Comparison of ENCODE assay signal across 13 cellular contexts in genomic region chr10:75398238-75398629, GRCh38. TPM values are rescaled to one million over a fixed set of nuclear protein-coding genes. Genes with fewer than 3 reads are reported as not detected.
DNase-seq lines count a peak whose midpoint lies in the region; ATAC-seq and TF ChIP-seq lines count a peak whose summit lies in the region.
"Had no signal": no experiment of that assay in that cellular context is flagged by ENCODE, and none has a peak within 500 bp of the region (broad histone marks: within the 10 kb centered on the region; RNA-seq: fewer than 3 reads in every experiment).

No MANE protein-coding gene starts in this region.

- 2% methylated on average over 8 of the region's 9 CpGs for WGBS in mammary epithelial cell (ENCODE audit: low coverage, missing lambda C conversion rate)
- WGBS in smooth muscle cell (ENCODE audit: low lambda C conversion rate) = 8% methylated on average over 9 of the region's 9 CpGs

- intact Hi-C loops in mammary epithelial cell (cut with micrococcal nuclease) = loop anchor here (2.0 to 5.0 kb wide), 4 partner anchors 47 to 1149 kb away; partner anchors contain the start of gene COMTD1

- H3F3A ChIP-seq in smooth muscle cell (ENCODE audit: low read depth) = peaks cover 3% of the 10 kb centered on the region

- BruUV-seq in mammary epithelial cell (replicated peaks; lab: Mats Ljungman, UMichigan) = no TSS peak

- TF ChIP-seq CTCF in HEK293 (tag by site-specific recombination; IDR thresholded peaks at IDR 0.05) (no peak), mammary epithelial cell (conservative IDR thresholded peaks at IDR 0.05 in 1 of 2, IDR thresholded peaks at IDR 0.05 in 1 of 2; ENCODE audit: extremely low read depth in 1 of 2, insufficient read depth in 1 of 2, low read depth in 1 of 2, low read length in 2 of 2) (no peak), smooth muscle cell (IDR thresholded peaks at IDR 0.05; ENCODE audit: borderline replicate concordance, insufficient read depth, poor library complexity, severe bottlenecking) (no peak)

- H3K36me3 ChIP-seq in HEK293 (ENCODE audit: control insufficient read depth in 2 of 2, insufficient read depth in 1 of 2, low read length in 2 of 2) (peaks cover 0 to 46% of the 10 kb centered on the region in 2 experiments; a peak in 2 of 3 replicates), mammary epithelial cell (ENCODE audit: insufficient read depth, low read length) (no peaks in the 10 kb centered on the region), smooth muscle cell (ENCODE audit: low read depth) (no peaks in the 10 kb centered on the region)

- in situ Hi-C loops in mammary epithelial cell (cut with MboI; ENCODE audit: low sequenced_read_pairs in 2 of 2) = loop anchor here in 1 of 2 donors (25.0 kb wide), 2 partner anchors 514 to 639 kb away; no protein-coding TSS in a partner anchor

- H3K27ac ChIP-seq in HEK293 (ENCODE audit: extremely low read depth, low read depth, low read length) (peak overlapping the region; percentile 100; the same call in 1 of the 2 replicates), mammary epithelial cell (ENCODE audit: insufficient read depth, low read depth, low read length) (peak overlapping the region; percentile 78), smooth muscle cell (ENCODE audit: low read depth) (peak overlapping the region; percentile 43)

- no peak for ATAC-seq in GM18511 (IDR thresholded peaks at IDR 0.05; ENCODE audit: unreplicated experiment)
- no peak for ATAC-seq in HG02981 (IDR thresholded peaks at IDR 0.05; ENCODE audit: unreplicated experiment)
- ATAC-seq: effector memory CD8-positive, alpha-beta T cell; T-helper 17 cell had no signal

- no peaks in the 10 kb centered on the region for H3K9me3 ChIP-seq in HEK293 (ENCODE audit: control insufficient read depth, insufficient read depth, low read depth, low read length)
- H3K9me3 ChIP-seq in mammary epithelial cell (replicated peaks; ENCODE audit: insufficient read depth, low read length) = no peaks in the 10 kb centered on the region
- H3K9me3 ChIP-seq in smooth muscle cell (replicated peaks; ENCODE audit: low read depth) = no peaks in the 10 kb centered on the region

- H4K20me1 ChIP-seq in mammary epithelial cell (ENCODE audit: insufficient read depth, low read length) = no peaks in the 10 kb centered on the region
- peaks cover 30% of the 10 kb centered on the region for H4K20me1 ChIP-seq in smooth muscle cell (ENCODE audit: low read depth)

- no peaks in the 10 kb centered on the region; the same call in 1 of the 2 replicates for H3K4me1 ChIP-seq in HEK293 (ENCODE audit: control insufficient read depth, insufficient read depth, low read length)
- peaks cover 17% of the 10 kb centered on the region for H3K4me1 ChIP-seq in mammary epithelial cell (ENCODE audit: insufficient read depth, low read length)
- peaks cover 11% of the 10 kb centered on the region for H3K4me1 ChIP-seq in smooth muscle cell (ENCODE audit: low read depth)

- DNase-seq in mammary epithelial cell = peak; percentile 28
- DNase-seq in kidney glomerular epithelial cell (lab: John Stamatoyannopoulos, UW) = peak; percentile 61
- DNase-seq in smooth muscle cell (lab: John Stamatoyannopoulos, UW; ENCODE audit: unreplicated experiment) = no peak
- DNase-seq in activated CD4-positive, alpha-beta T cell treated with anti-CD3 and anti-CD28 coated beads, Interleukin-2, amount 50 U/mL, for 4 hours = no peak
- DNase-seq in dermis blood vessel endothelial cell = no peak
- DNase-seq: activated T-cell treated with anti-CD3 and anti-CD28 coated beads, Interleukin-2, amount 50 U/mL, for 24 hours; DMS79; effector memory CD8-positive, alpha-beta T cell; NCI-H446 treated with DMSO at 0.1 percent for 48 hours; T-helper 17 cell had no signal

- H3K4me3 ChIP-seq in HEK293 (ENCODE audit: low read depth, low read length) (no peak overlapping the region), mammary epithelial cell (replicated peaks in 1 of 3; ENCODE audit: insufficient read depth in 1 of 3, low read depth in 2 of 3, low read length in 3 of 3) (peak overlapping the region; percentile 63 to 98 (median 97)), smooth muscle cell (peak overlapping the region; percentile 95)

- H2AFZ ChIP-seq in mammary epithelial cell (ENCODE audit: low read depth, low read length) = peak overlapping the region; percentile 54
- no peak overlapping the region for H2AFZ ChIP-seq in smooth muscle cell (ENCODE audit: low read depth)

- H3K9ac ChIP-seq in mammary epithelial cell (ENCODE audit: insufficient read depth, low read length) = peak overlapping the region; percentile 73
- peak overlapping the region; percentile 57 for H3K9ac ChIP-seq in smooth muscle cell (ENCODE audit: low read depth)

- peak overlapping the region; percentile 97 for H3K4me2 ChIP-seq in mammary epithelial cell (ENCODE audit: insufficient read depth, low read depth, low read length)
- H3K4me2 ChIP-seq in smooth muscle cell = peak overlapping the region; percentile 97

- CTCF ChIA-PET in HEK293 (lab: Yijun Ruan, JAX) = interaction anchor here (0.6 to 1.8 kb wide), 5 partner anchors 22 to 1587 kb away, joined by 3 to 4 read pairs (median 3); no protein-coding TSS in a partner anchor
- CTCF ChIA-PET in mammary epithelial cell (lab: Charles Lee; ENCODE audit: low non-redundant PET) = interaction anchor here (0.6 to 0.7 kb wide), 2 partner anchors 524 to 630 kb away, joined by 3 to 4 read pairs; no protein-coding TSS in a partner anchor

- POLR2A ChIA-PET in HEK293 (lab: Yijun Ruan, JAX) = no interaction called here

- dilution Hi-C loops in mammary epithelial cell (cut with HindIII; ENCODE audit: low sequenced_read_pairs) = no loop called here

- H3K79me2 ChIP-seq in mammary epithelial cell (ENCODE audit: insufficient read depth, low read length) = peaks cover 49% of the 10 kb centered on the region
- peaks cover 55% of the 10 kb centered on the region for H3K79me2 ChIP-seq in smooth muscle cell (ENCODE audit: low read depth)

- H3K27me3 ChIP-seq in mammary epithelial cell (ENCODE audit: insufficient read depth, low read length) = no peaks in the 10 kb centered on the region
- no peaks in the 10 kb centered on the region for H3K27me3 ChIP-seq in smooth muscle cell (ENCODE audit: low read depth)

TF ChIP-seq in HEK293, 187 proteins besides CTCF, POLR2A, EP300 and RAD21 (continues in another document):
- no peak for TF ChIP-seq ZNF473 (tag by site-specific recombination; IDR thresholded peaks at IDR 0.05)
- TF ChIP-seq OSR2 (tag by site-specific recombination; IDR thresholded peaks at IDR 0.05) = no peak
- no peak for TF ChIP-seq GLIS1 (tag by site-specific recombination; IDR thresholded peaks at IDR 0.05)
- no peak for TF ChIP-seq ZNF561 (tag by site-specific recombination; IDR thresholded peaks at IDR 0.05; ENCODE audit: borderline replicate concordance)
- TF ChIP-seq ZNF830 (tag by site-specific recombination; IDR thresholded peaks at IDR 0.05; ENCODE audit: low read depth) = no peak
- TF ChIP-seq ZNF629 (tag by site-specific recombination; IDR thresholded peaks at IDR 0.05) = no peak
- no peak for TF ChIP-seq PRDM6 (tag by site-specific recombination; IDR thresholded peaks at IDR 0.05)
- no peak for TF ChIP-seq WT1 (tag by site-specific recombination; IDR thresholded peaks at IDR 0.05)
- TF ChIP-seq ZNF548 (tag by site-specific recombination; IDR thresholded peaks at IDR 0.05) = no peak
- TF ChIP-seq ZNF112 (tag by site-specific recombination; IDR thresholded peaks at IDR 0.05) = no peak
- no peak for TF ChIP-seq ZNF560 (tag by site-specific recombination; IDR thresholded peaks at IDR 0.05; ENCODE audit: borderline replicate concordance)
- no peak for TF ChIP-seq ZNF555 (tag by site-specific recombination; conservative IDR thresholded peaks at IDR 0.05)
- TF ChIP-seq ZNF19 (tag by site-specific recombination; IDR thresholded peaks at IDR 0.05; ENCODE audit: low read depth) = no peak
- no peak for TF ChIP-seq ATF2 (tag by site-specific recombination; IDR thresholded peaks at IDR 0.05; ENCODE audit: low read depth)
- no peak for TF ChIP-seq ZNF660 (tag by site-specific recombination; IDR thresholded peaks at IDR 0.05)
- TF ChIP-seq ZNF350 (tag by site-specific recombination; IDR thresholded peaks at IDR 0.05) = no peak
- no peak for TF ChIP-seq ZNF24 (tag by site-specific recombination; IDR thresholded peaks at IDR 0.05)

RNA-seq across cellular contexts. Expression of gene ZNF503, which starts 3.3 kb away (rescaled TPM):
- total RNA-seq in mammary epithelial cell (10 to 100 TPM; 14.1 to 33.7 TPM), smooth muscle cell (5.2 and 11.8 TPM in 2 replicates), dermis blood vessel endothelial cell (0.68 and 1.2 TPM in 2 replicates)
- polyA plus RNA-seq in mammary epithelial cell (3.8 TPM), smooth muscle cell (6.8 and 8.4 TPM in 2 replicates)
- 0.83 TPM for polyA minus RNA-seq in mammary epithelial cell

RNA-seq across cellular contexts. Expression of gene LRMDA, which starts 33.2 kb away (rescaled TPM):
- under 1 TPM in 1 of 2 donors, not detected in 1; 0.67 TPM for total RNA-seq in mammary epithelial cell
- 0.37 TPM for polyA plus RNA-seq in mammary epithelial cell
- not detected for polyA minus RNA-seq in mammary epithelial cell
- total RNA-seq in smooth muscle cell = 1.5 and 87.4 TPM in 2 replicates
- polyA plus RNA-seq in smooth muscle cell = 1.6 and 2.0 TPM in 2 replicates
- total RNA-seq in dermis blood vessel endothelial cell = 7.6 and 27.4 TPM in 2 replicates
- total RNA-seq: T-helper 17 cell had no signal

Comparison
In these comparisons a context has a peak if more than half of its experiments do, and no peak if none do; other contexts are left out.
1. H3K27ac ChIP-seq: peak in every context shown above with its lines; median percentile 100 in HEK293; 78 in mammary epithelial cell; 43 in smooth muscle cell.
2. DNase-seq: peak in mammary epithelial cell (single experiment) and kidney glomerular epithelial cell (single experiment); none in smooth muscle cell (single experiment), activated CD4-positive, alpha-beta T cell treated with anti-CD3 and anti-CD28 coated beads, Interleukin-2, amount 50 U/mL, for 4 hours (0 of 2) and dermis blood vessel endothelial cell (single experiment).